Comparison of ENCODE assay signal across 8 cellular contexts in the genomic region with DNA sequence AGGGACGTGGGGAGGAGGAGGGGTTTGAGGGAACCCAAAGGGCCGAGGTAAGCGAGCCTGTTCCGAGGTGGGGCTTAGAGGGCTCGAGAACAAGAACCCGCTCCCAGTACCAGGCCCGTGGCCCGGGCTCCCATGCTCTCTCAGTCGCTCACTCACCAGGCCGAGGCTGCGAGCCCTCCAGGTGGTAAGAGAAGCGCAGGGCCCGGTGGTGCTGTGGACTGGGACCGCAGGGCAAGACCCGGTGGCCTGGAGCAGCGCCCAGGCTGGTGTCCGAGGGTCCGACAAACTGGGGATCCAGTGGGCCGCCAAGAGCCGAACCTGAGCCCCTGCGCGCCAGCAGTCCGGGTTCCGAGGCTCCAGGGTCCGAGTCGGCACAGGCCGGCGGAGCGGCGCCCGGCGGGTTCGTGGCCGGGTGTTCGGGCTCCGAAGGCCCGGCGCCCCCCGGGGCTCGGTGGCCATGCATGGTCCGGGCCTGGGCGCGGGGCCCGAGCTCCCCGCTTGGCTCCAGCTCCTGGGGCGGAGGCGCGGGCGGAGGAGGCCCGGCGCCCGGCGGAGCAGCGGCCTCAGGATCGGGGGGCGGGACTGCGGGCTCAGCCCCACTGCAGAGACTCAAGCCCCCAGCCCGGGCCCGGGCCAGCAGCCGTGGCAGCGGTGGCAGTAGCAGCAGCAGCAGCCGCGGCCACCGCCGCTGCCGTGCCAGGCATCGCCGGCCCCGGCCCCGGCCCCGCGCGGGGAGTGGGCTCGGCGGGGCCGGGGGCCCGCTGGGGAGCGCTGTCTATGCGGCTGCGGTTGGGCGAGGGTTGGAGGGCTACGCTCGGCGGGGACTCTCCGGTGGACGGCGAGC. TPM values are rescaled to one million over a fixed set of nuclear protein-coding genes. Genes with fewer than 3 reads are reported as not detected.
DNase-seq lines count a peak whose midpoint lies in the region; ATAC-seq and TF ChIP-seq lines count a peak whose summit lies in the region.

No MANE protein-coding gene starts in this region.

- peak overlapping the region; percentile 96 for H3K18ac ChIP-seq in neuronal stem cell (ENCODE audit: low read length)

- peaks cover 0 to 3% of the 10 kb centered on the region in 2 donors for H3K36me3 ChIP-seq in neuronal stem cell (replicated peaks in 1 of 2; ENCODE audit: control insufficient read depth in 2 of 2, insufficient read depth in 2 of 2, low read length in 2 of 2)

- no peak overlapping the region for H2BK120ac ChIP-seq in neuronal stem cell (ENCODE audit: low read depth, low read length)

- peak overlapping the region; percentile 83 for H3K9ac ChIP-seq in neuronal stem cell (ENCODE audit: low read depth, low read length, poor library complexity)

- peak overlapping the region; percentile 64 for H3K4me3 ChIP-seq in fibroblast of mammary gland (ENCODE audit: control insufficient read depth, low read depth, low read length)
- H3K4me3 ChIP-seq in neuronal stem cell (ENCODE audit: low read length in 2 of 2), result peak overlapping the region; percentile 62 to 92

- ATAC-seq in T-helper 17 cell (no peak), GM21381 (IDR thresholded peaks at IDR 0.05; ENCODE audit: unreplicated experiment) (no peak)

- peak overlapping the region; percentile 47 for H3K4me2 ChIP-seq in neuronal stem cell (ENCODE audit: insufficient read depth, low read length, poor library complexity, severe bottlenecking)

- H3K4me1 ChIP-seq in neuronal stem cell (ENCODE audit: control insufficient read depth in 2 of 2, insufficient read depth in 1 of 2, low read depth in 1 of 2, low read length in 2 of 2), result peaks cover 4 to 18% of the 10 kb centered on the region in 2 donors

- H2BK5ac ChIP-seq in neuronal stem cell (ENCODE audit: low read length), result no peak overlapping the region

- H3K9me3 ChIP-seq in T-helper 17 cell (ENCODE audit: control insufficient read depth, low read length, poor library complexity, severe bottlenecking) (no peaks in the 10 kb centered on the region), neuronal stem cell (replicated peaks in 1 of 2; ENCODE audit: control insufficient read depth in 2 of 2, insufficient read depth in 1 of 2, low read depth in 1 of 2, low read length in 2 of 2) (no peaks in the 10 kb centered on the region)

- H4K8ac ChIP-seq in neuronal stem cell (ENCODE audit: low read depth, low read length), result no peak overlapping the region

- H2AFZ ChIP-seq in neuronal stem cell (ENCODE audit: low read length), result peak overlapping the region; percentile 90

- no peak overlapping the region for H3K4ac ChIP-seq in neuronal stem cell (ENCODE audit: low read length)

- DNase-seq in DMS79 treated with DMSO at 0.1 percent for 48 hours (lab: John Stamatoyannopoulos, UW) (peak; percentile 1), DMS79 (lab: John Stamatoyannopoulos, UW) (no peak), T-helper 17 cell (no peak), fibroblast of mammary gland (ENCODE audit: low read depth) (peak; percentile 18), neuronal stem cell (ENCODE audit: low spot score) (no peak), GOT3 (lab: John Stamatoyannopoulos, UW) (no peak)
- DNase-seq in central memory CD4-positive, alpha-beta T cell, result no peak

- WGBS in neuronal stem cell (ENCODE audit: extremely low coverage in 2 of 2, insufficient read length in 2 of 2, insufficient replicate concordance in 1 of 2), 2 donors, result no CpG with 5 or more reads among the region's 87 CpGs

- no peaks in the 10 kb centered on the region for H3K79me1 ChIP-seq in neuronal stem cell (ENCODE audit: low read depth, low read length)

- H2AK5ac ChIP-seq in neuronal stem cell (ENCODE audit: low read depth, low read length), result no peak overlapping the region

- peak overlapping the region; percentile 84 for H3K4me3 Mint-ChIP-seq in T-helper 17 cell

- no peaks in the 10 kb centered on the region for H3K27me3 ChIP-seq in neuronal stem cell (ENCODE audit: control insufficient read depth in 3 of 3, insufficient read depth in 3 of 3, low read depth in 1 of 3, low read length in 3 of 3)

- no peak overlapping the region for H3K27ac Mint-ChIP-seq in T-helper 17 cell

- H4K91ac ChIP-seq in neuronal stem cell (ENCODE audit: low read depth, low read length, poor library complexity), result no peak overlapping the region

- no peak overlapping the region for H3K14ac ChIP-seq in neuronal stem cell (ENCODE audit: low read length)

- peaks cover 11% of the 10 kb centered on the region for H3K4me1 Mint-ChIP-seq in T-helper 17 cell

- H3K23ac ChIP-seq in neuronal stem cell (ENCODE audit: low read depth, low read length, poor library complexity), result no peak overlapping the region

- no peak overlapping the region for H2BK12ac ChIP-seq in neuronal stem cell (ENCODE audit: low read length)

- no peak for TF ChIP-seq CTCF in fibroblast of mammary gland (conservative IDR thresholded peaks at IDR 0.05; ENCODE audit: control insufficient read depth, insufficient read depth, low read depth, low read length)

- H3K27me3 Mint-ChIP-seq in T-helper 17 cell, result peaks cover 19% of the 10 kb centered on the region

- peak overlapping the region; percentile 85 for H3K27ac ChIP-seq in neuronal stem cell (replicated peaks; ENCODE audit: low read length)

- H3K36me3 Mint-ChIP-seq in T-helper 17 cell (ENCODE audit: low read depth), result peaks cover 4% of the 10 kb centered on the region

- no peak overlapping the region for H2BK15ac ChIP-seq in neuronal stem cell (ENCODE audit: low read length)

RNA-seq across cellular contexts. Expression of a gene that starts 0.8 kb away (rescaled TPM):
- under 1 TPM in 1 of 2 donors, not detected in 1; 0.05 TPM for total RNA-seq in T-helper 17 cell
- polyA plus RNA-seq in neuronal stem cell (2013, experiment 1 of 2), result 26.3 TPM
- polyA plus RNA-seq in neuronal stem cell (2013, experiment 2 of 2), result 26.3 TPM

RNA-seq across cellular contexts. Expression of a gene that starts 34.8 kb away (rescaled TPM):
- total RNA-seq in T-helper 17 cell, result 10 to 100 TPM; 35.9 to 38.2 TPM
- polyA plus RNA-seq in neuronal stem cell (2013, experiment 1 of 2), result 8.1 TPM
- polyA plus RNA-seq in neuronal stem cell (2013, experiment 2 of 2), result 8.6 TPM

RNA-seq across cellular contexts. Expression of a gene that starts 55.0 kb away (rescaled TPM):
- 10 to 100 TPM; 33.5 to 33.9 TPM for total RNA-seq in T-helper 17 cell
- polyA plus RNA-seq in neuronal stem cell (2013, experiment 1 of 2), result 23.1 TPM
- polyA plus RNA-seq in neuronal stem cell (2013, experiment 2 of 2), result 23.5 TPM

Comparison
In these comparisons a context has a peak if more than half of its experiments do, and no peak if none do; other contexts are left out.
1. DNase-seq: peak in DMS79 treated with DMSO at 0.1 percent for 48 hours (single experiment) and fibroblast of mammary gland (single experiment); none in DMS79 (single experiment), T-helper 17 cell (0 of 3), neuronal stem cell (single experiment), GOT3 (single experiment) and central memory CD4-positive, alpha-beta T cell (single experiment).